ENCODE assay signal across 8 cellular contexts in genomic region chr20:62156592-62157386, GRCh38. TPM values are rescaled to one million over a fixed set of nuclear protein-coding genes. Genes with fewer than 3 reads are reported as not detected.
DNase-seq lines count a peak whose midpoint lies in the region; ATAC-seq and TF ChIP-seq lines count a peak whose summit lies in the region.

No MANE protein-coding gene starts in this region.

- no peak overlapping the region for H3K4me2 ChIP-seq in neural cell (ENCODE audit: low read length)

- H3K4me1 ChIP-seq in esophagus muscularis mucosa (peaks cover 11 to 18% (median 14%) of the 10 kb centered on the region in 4 donors), tibial artery (peaks cover 0 to 15% (median 6%) of the 10 kb centered on the region in 4 donors)

- H3K27me3 ChIP-seq in esophagus muscularis mucosa = no peaks in the 10 kb centered on the region
- H3K27me3 ChIP-seq in neural cell (ENCODE audit: insufficient read depth, low read depth, low read length) = no peaks in the 10 kb centered on the region
- no peaks in the 10 kb centered on the region for H3K27me3 ChIP-seq in tibial artery

- H3K9me2 ChIP-seq in neural cell (ENCODE audit: insufficient read depth, low read length) = no peaks in the 10 kb centered on the region

- H3K27ac ChIP-seq in esophagus muscularis mucosa (replicated peaks in 1 of 4) = no peak overlapping the region
- no peak overlapping the region for H3K27ac ChIP-seq in neural cell (ENCODE audit: low read length)
- no peak overlapping the region for H3K27ac ChIP-seq in tibial artery

- no peak for TF ChIP-seq POLR2A in esophagus muscularis mucosa (IDR thresholded peaks at IDR 0.05; ENCODE audit: low read depth)

- POLR2A ChIA-PET in AG04449 (lab: Yijun Ruan, JAX) = no interaction called here

- TF ChIP-seq CTCF in AG04449 (IDR thresholded peaks at IDR 0.05; ENCODE audit: insufficient read depth, low read length, missing control alignments) (peak; percentile 85), esophagus muscularis mucosa (IDR thresholded peaks at IDR 0.05) (peak; percentile 46 to 75 (median 53)), neural cell (IDR thresholded peaks at IDR 0.05; ENCODE audit: poor library complexity, severe bottlenecking) (peak; percentile 52), tibial artery (IDR thresholded peaks at IDR 0.05) (peak; percentile 34 to 59)

- CTCF ChIA-PET in AG04449 (lab: Yijun Ruan, JAX) = interaction anchor here (0.6 to 4.4 kb wide), 15 partner anchors 10 to 146 kb away, joined by 3 to 36 read pairs (median 4); no protein-coding TSS in a partner anchor

- no peak overlapping the region for H2AFZ ChIP-seq in neural cell (ENCODE audit: low read depth, low read length)

- H3K4me3 ChIP-seq in AG04449 (ENCODE audit: low read depth, low read length) = no peak overlapping the region
- H3K4me3 ChIP-seq in esophagus muscularis mucosa = no peak overlapping the region
- H3K4me3 ChIP-seq in neural cell (ENCODE audit: low read length) = no peak overlapping the region
- no peak overlapping the region for H3K4me3 ChIP-seq in tibial artery

- intact Hi-C loops in esophagus muscularis mucosa (cut with DNase I) (loop anchor here (5.0 kb wide), 1 partner anchor 144 kb away; no protein-coding TSS in a partner anchor), tibial artery (cut with DNase I; ENCODE audit: low total_unique reads) (no loop called here)

- 51% methylated on average over 13 of the region's 24 CpGs for WGBS in esophagus muscularis mucosa

- H4K20me1 ChIP-seq in neural cell (ENCODE audit: insufficient read depth) = peaks cover 17% of the 10 kb centered on the region

- DNase-seq in AG04449 (ENCODE audit: low read depth, low spot score) = no peak
- DNase-seq in NCI-H460 (ENCODE audit: extremely low read depth, low read depth) = peak; percentile 45
- peak; percentile 77 for DNase-seq in activated CD8-positive, alpha-beta memory T cell treated with anti-CD3 and anti-CD28 coated beads, Interleukin-2, amount 50 U/mL, for 4 hours
- DNase-seq in esophagus muscularis mucosa (ENCODE audit: extremely low spot score) = no peak
- peak in 1 of 2 donors; percentile 35 for DNase-seq in tibial artery

- peak; percentile 58 for ATAC-seq in GM18511 (IDR thresholded peaks at IDR 0.05; ENCODE audit: unreplicated experiment)
- ATAC-seq in HG03521 (IDR thresholded peaks at IDR 0.05; ENCODE audit: unreplicated experiment) = no peak

- TF ChIP-seq RAD21 in neural cell (conservative IDR thresholded peaks at IDR 0.05) = peak; percentile 40

- H3K9me3 ChIP-seq in esophagus muscularis mucosa (no peaks in the 10 kb centered on the region), neural cell (ENCODE audit: low read length) (no peaks in the 10 kb centered on the region), tibial artery (no peaks in the 10 kb centered on the region)

- TF ChIP-seq EP300 in esophagus muscularis mucosa (IDR thresholded peaks at IDR 0.05) = no peak
- TF ChIP-seq EP300 in neural cell (conservative IDR thresholded peaks at IDR 0.05; ENCODE audit: poor library complexity, severe bottlenecking) = no peak

- H3K36me3 ChIP-seq in esophagus muscularis mucosa = peaks cover 13 to 65% (median 43%) of the 10 kb centered on the region in 4 donors
- no peaks in the 10 kb centered on the region for H3K36me3 ChIP-seq in neural cell (ENCODE audit: insufficient read depth, low read length)
- peaks cover 0 to 56% (median 28%) of the 10 kb centered on the region in 3 donors for H3K36me3 ChIP-seq in tibial artery

- no peaks in the 10 kb centered on the region for H3F3A ChIP-seq in neural cell (ENCODE audit: insufficient read depth, low read length, poor library complexity, severe bottlenecking)

- peaks cover 61% of the 10 kb centered on the region for H3K79me2 ChIP-seq in neural cell (replicated peaks; ENCODE audit: insufficient read depth, low read length)

- H3K9ac ChIP-seq in neural cell (ENCODE audit: low read length) = no peak overlapping the region

TF ChIP-seq in neural cell, 6 proteins besides CTCF, POLR2A, EP300 and RAD21:
- TF ChIP-seq SMC3 (conservative IDR thresholded peaks at IDR 0.05; ENCODE audit: poor library complexity) (peak; percentile 56), TAF1 (IDR thresholded peaks at IDR 0.05; ENCODE audit: low read depth) (no peak)

RNA-seq across cellular contexts. Expression of gene SS18L1, which starts 13.2 kb away (rescaled TPM):
- total RNA-seq in NCI-H460 (2014; rRNA removed; shearing (Covaris generic)) = 10.6 and 11.7 TPM in 2 replicates
- 45.9 and 47.4 TPM in 2 replicates for polyA plus RNA-seq in NCI-H460 (2014; cell fraction: nucleus; rRNA removed)
- 10 to 100 TPM in 2 of 4 donors, 1 to 10 TPM in 2; 9.1 to 13.3 (median 10.8) TPM for total RNA-seq in esophagus muscularis mucosa
- 117 and 132 TPM in 2 replicates for polyA plus RNA-seq in neural cell
- 119 and 121 TPM in 2 replicates for polyA minus RNA-seq in neural cell

RNA-seq across cellular contexts. Expression of gene PSMA7, which starts 13.6 kb away (rescaled TPM):
- total RNA-seq in NCI-H460 (2014; rRNA removed; shearing (Covaris generic)) = 406 and 439 TPM in 2 replicates
- polyA plus RNA-seq in NCI-H460 (2014; cell fraction: nucleus; rRNA removed) = 808 and 1,019 TPM in 2 replicates
- 100 to 1,000 TPM; 261 to 349 (median 304) TPM for total RNA-seq in esophagus muscularis mucosa
- polyA plus RNA-seq in neural cell = 871 and 874 TPM in 2 replicates
- 181 and 185 TPM in 2 replicates for polyA minus RNA-seq in neural cell

RNA-seq across cellular contexts. Expression of gene MTG2, which starts 26.0 kb away (rescaled TPM):
- total RNA-seq in NCI-H460 (2014; rRNA removed; shearing (Covaris generic)) = 34.3 and 42.3 TPM in 2 replicates
- polyA plus RNA-seq in NCI-H460 (2014; cell fraction: nucleus; rRNA removed) = 50.2 and 64.6 TPM in 2 replicates
- 10 to 100 TPM; 21.6 to 26.5 (median 26.0) TPM for total RNA-seq in esophagus muscularis mucosa
- polyA plus RNA-seq in neural cell = 22.4 and 36.1 TPM in 2 replicates
- 21.3 and 23.1 TPM in 2 replicates for polyA minus RNA-seq in neural cell

RNA-seq across cellular contexts. Expression of gene LSM14B, which starts 34.5 kb away (rescaled TPM):
- 24.6 and 29.2 TPM in 2 replicates for total RNA-seq in NCI-H460 (2014; rRNA removed; shearing (Covaris generic))
- 27.5 and 34.2 TPM in 2 replicates for polyA plus RNA-seq in NCI-H460 (2014; cell fraction: nucleus; rRNA removed)
- 10 to 100 TPM; 24.9 to 38.8 (median 32.4) TPM for total RNA-seq in esophagus muscularis mucosa
- polyA plus RNA-seq in neural cell = 207 and 213 TPM in 2 replicates
- polyA minus RNA-seq in neural cell = 130 and 131 TPM in 2 replicates

Comparison
In these comparisons a context has a peak if more than half of its experiments do, and no peak if none do; other contexts are left out.
1. DNase-seq: peak in NCI-H460 (single experiment) and activated CD8-positive, alpha-beta memory T cell treated with anti-CD3 and anti-CD28 coated beads, Interleukin-2, amount 50 U/mL, for 4 hours (single experiment); none in AG04449 (single experiment) and esophagus muscularis mucosa (single experiment).
2. Peak in every context shown above with its lines, with median percentiles within 50 percentile points of each other: CTCF ChIP-seq.